Comparison of ENCODE assay signal across 9 cellular contexts in the genomic region with DNA sequence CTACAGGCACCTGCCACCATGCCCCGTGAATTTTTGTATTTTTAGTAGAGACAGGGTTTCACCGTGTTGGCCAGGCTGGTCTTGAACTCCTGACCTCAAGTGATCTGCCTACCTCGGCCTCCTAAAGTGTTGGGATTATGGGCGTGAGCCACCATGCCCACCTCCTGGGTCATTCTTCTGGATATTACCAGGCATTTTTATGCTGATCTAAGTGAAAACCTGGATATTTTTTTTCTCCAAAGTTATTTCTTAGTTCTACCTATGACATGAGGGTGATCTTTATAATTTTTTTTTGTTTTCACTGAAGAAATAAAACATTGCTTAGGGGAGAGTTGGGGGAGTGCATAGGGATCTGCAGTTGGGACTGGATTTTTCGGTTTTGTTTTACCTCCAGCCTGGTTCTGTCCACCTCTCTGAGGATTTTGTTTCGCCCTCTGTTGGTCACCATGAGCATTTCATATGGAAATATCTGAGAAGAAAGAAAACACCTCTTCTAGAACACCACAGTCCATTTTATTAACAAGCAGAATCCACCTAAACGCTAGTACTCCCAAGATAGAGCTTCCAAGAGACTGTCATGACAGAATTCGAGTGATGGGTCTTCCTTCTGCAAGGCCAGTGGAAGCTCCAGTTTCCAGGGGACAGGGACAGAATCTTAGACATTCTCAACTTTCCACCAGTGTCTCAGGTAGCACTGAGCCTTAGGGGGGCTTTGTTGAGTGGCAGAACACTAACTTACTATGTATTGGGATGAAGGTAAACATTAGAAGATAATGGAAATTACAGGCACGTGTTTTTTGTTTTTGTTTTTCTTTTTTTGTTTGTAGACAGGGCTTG. TPM values are rescaled to one million over a fixed set of nuclear protein-coding genes. Genes with fewer than 3 reads are reported as not detected.
A peak's percentile ranks its signal among the peaks of the same experiment; 100 is the strongest.
DNase-seq lines count a peak whose midpoint lies in the region; ATAC-seq, FAIRE-seq and TF ChIP-seq lines count a peak whose summit lies in the region.
"Had no signal": no experiment of that assay in that cellular context is flagged by ENCODE, and none has a peak within 500 bp of the region (broad histone marks: within the 10 kb centered on the region; RNA-seq: fewer than 3 reads in every experiment).

No MANE protein-coding gene starts in this region.

- no peaks in the 10 kb centered on the region for H3K36me3 ChIP-seq in brain microvascular endothelial cell (replicated peaks)

- H3K27me3 Mint-ChIP-seq in naive B cell (no peaks in the 10 kb centered on the region), natural killer cell (ENCODE audit: low read depth in 2 of 2) (no peaks in the 10 kb centered on the region)

- no peak for FAIRE-seq in D721Med (lab: Jason Lieb, UNC)

- no peak overlapping the region for H3K4me3 ChIP-seq in brain microvascular endothelial cell (ENCODE audit: low read depth, low read length)
- H3K4me3 ChIP-seq: SK-N-MC had no signal

- TF ChIP-seq CTCF in D721Med (IDR thresholded peaks at IDR 0.05; ENCODE audit: insufficient read depth, missing control alignments): peak; percentile 29
- TF ChIP-seq CTCF in brain microvascular endothelial cell (IDR thresholded peaks at IDR 0.05; ENCODE audit: low read depth, low read length, missing control alignments): peak; percentile 75
- TF ChIP-seq CTCF in natural killer cell (IDR thresholded peaks at IDR 0.05): no peak

- no peak for DNase-seq in D721Med (ENCODE audit: insufficient read length, low spot score)
- DNase-seq in HT-29 (ENCODE audit: low spot score): peak; percentile 60
- DNase-seq in brain microvascular endothelial cell: no peak
- no peak for DNase-seq in naive B cell
- DNase-seq in stimulated activated effector memory CD8-positive, alpha-beta T cell treated with anti-CD3 and anti-CD28 coated beads, Interleukin-12 subunit alpha, Interleukin-12 subunit beta, amount 100 ng/mL, for 72 hours (ENCODE audit: low spot score in 2 of 2): no peak
- no peak for DNase-seq in natural killer cell

- peaks cover 44 to 68% of the 10 kb centered on the region in 2 donors for H3K36me3 Mint-ChIP-seq in naive B cell
- H3K36me3 Mint-ChIP-seq in stimulated activated effector memory CD8-positive, alpha-beta T cell treated with anti-CD3 and anti-CD28 coated beads, Interleukin-12 subunit alpha, Interleukin-12 subunit beta, amount 100 ng/mL, for 72 hours: peaks cover 76% of the 10 kb centered on the region
- peaks cover 31% of the 10 kb centered on the region for H3K36me3 Mint-ChIP-seq in natural killer cell

- H3K27ac ChIP-seq in brain microvascular endothelial cell: no peak overlapping the region
- H3K27ac ChIP-seq: SK-N-MC had no signal

- H3K27ac Mint-ChIP-seq in naive B cell (peak overlapping the region in 4 of 6 donors; percentile 20 to 84 (median 46)), natural killer cell (no peak overlapping the region)
- no peak overlapping the region for H3K27ac Mint-ChIP-seq in stimulated activated effector memory CD8-positive, alpha-beta T cell treated with anti-CD3 and anti-CD28 coated beads, Interleukin-12 subunit alpha, Interleukin-12 subunit beta, amount 100 ng/mL, for 72 hours

- intact Hi-C loops in natural killer cell (cut with micrococcal nuclease): no loop called here

- H3K4me3 Mint-ChIP-seq in naive B cell: no peak overlapping the region
- H3K4me3 Mint-ChIP-seq in stimulated activated effector memory CD8-positive, alpha-beta T cell treated with anti-CD3 and anti-CD28 coated beads, Interleukin-12 subunit alpha, Interleukin-12 subunit beta, amount 100 ng/mL, for 72 hours: no peak overlapping the region
- no peak overlapping the region for H3K4me3 Mint-ChIP-seq in natural killer cell

- in situ Hi-C loops in brain microvascular endothelial cell (cut with HindIII; ENCODE audit: low pct_ligation_motif_present, low sequenced_read_pairs): no loop called here

- H3K4me1 Mint-ChIP-seq in naive B cell: no peaks in the 10 kb centered on the region
- no peaks in the 10 kb centered on the region for H3K4me1 Mint-ChIP-seq in stimulated activated effector memory CD8-positive, alpha-beta T cell treated with anti-CD3 and anti-CD28 coated beads, Interleukin-12 subunit alpha, Interleukin-12 subunit beta, amount 100 ng/mL, for 72 hours
- H3K4me1 Mint-ChIP-seq in natural killer cell: no peaks in the 10 kb centered on the region

- H3K9me3 Mint-ChIP-seq in naive B cell: no peaks in the 10 kb centered on the region
- H3K9me3 Mint-ChIP-seq in stimulated activated effector memory CD8-positive, alpha-beta T cell treated with anti-CD3 and anti-CD28 coated beads, Interleukin-12 subunit alpha, Interleukin-12 subunit beta, amount 100 ng/mL, for 72 hours: no peaks in the 10 kb centered on the region
- H3K9me3 Mint-ChIP-seq in natural killer cell: no peaks in the 10 kb centered on the region

- no peak for ATAC-seq in naive B cell (ENCODE audit: low read depth in 2 of 2)
- no peak for ATAC-seq in stimulated activated effector memory CD8-positive, alpha-beta T cell treated with anti-CD3 and anti-CD28 coated beads, Interleukin-12 subunit alpha, Interleukin-12 subunit beta, amount 100 ng/mL, for 72 hours
- ATAC-seq in natural killer cell: no peak
- ATAC-seq in GM18502 (IDR thresholded peaks at IDR 0.05; ENCODE audit: poor library complexity, unreplicated experiment): no peak
- no peak for ATAC-seq in HG02840 (IDR thresholded peaks at IDR 0.05; ENCODE audit: low FRiP score, unreplicated experiment)

- H3K27me3 ChIP-seq in brain microvascular endothelial cell (replicated peaks): no peaks in the 10 kb centered on the region

RNA-seq across cellular contexts. Expression of a gene that starts 33.4 kb away (rescaled TPM):
- total RNA-seq in HT-29 (2014; rRNA removed; shearing (Covaris generic)): 13.9 and 18.1 TPM in 2 replicates
- polyA plus RNA-seq in naive B cell (ENCODE audit: low read depth in 6 of 6): 1 to 10 TPM in 5 of 6 donors, not detected in 1; 1.9 to 4.3 (median 3.3) TPM
- total RNA-seq in natural killer cell: 1 to 10 TPM in 2 of 3 donors, under 1 TPM in 1; 0.66 to 2.8 (median 1.3) TPM

Comparison
In these comparisons a context has a peak if more than half of its experiments do, and no peak if none do; other contexts are left out.
1. H3K27ac Mint-ChIP-seq: peak in naive B cell (4 of 6); none in stimulated activated effector memory CD8-positive, alpha-beta T cell treated with anti-CD3 and anti-CD28 coated beads, Interleukin-12 subunit alpha, Interleukin-12 subunit beta, amount 100 ng/mL, for 72 hours (single experiment) and natural killer cell (0 of 2).